17 cellular contexts compared by ENCODE assay signal in the genomic region with DNA sequence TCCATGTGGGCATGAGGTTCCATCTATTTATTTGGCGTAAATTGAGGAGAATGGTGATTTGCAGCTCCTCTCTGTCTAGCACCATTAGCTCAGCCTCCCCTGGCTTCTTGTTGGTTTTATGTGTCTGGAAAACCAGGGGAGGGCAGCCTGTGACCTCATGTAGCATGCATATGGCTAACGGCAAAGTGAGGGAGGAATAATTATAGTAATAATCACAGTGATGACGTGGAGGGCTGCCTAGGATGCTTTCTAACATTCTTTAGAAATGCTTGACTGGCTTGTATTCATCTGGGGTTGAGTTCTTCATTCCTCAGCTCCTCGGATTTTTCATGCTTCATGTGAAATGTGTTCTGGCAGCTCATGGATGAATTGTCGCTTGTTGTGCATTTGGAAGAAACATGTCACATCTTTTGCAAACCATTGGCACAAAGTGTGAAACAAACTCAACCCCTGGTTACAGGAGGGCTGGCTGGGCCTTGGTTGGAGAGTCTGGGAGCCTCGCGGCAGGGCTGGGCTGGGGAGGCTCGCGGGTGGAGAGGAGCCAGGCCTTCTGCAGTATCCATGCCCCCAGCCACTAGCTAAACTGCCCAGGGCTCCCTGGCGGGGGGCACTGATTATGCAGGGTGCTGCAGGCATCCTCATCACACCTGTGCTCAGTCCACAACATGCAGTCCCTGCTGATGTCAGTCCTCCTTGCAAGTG.
DNase-seq lines count a peak whose midpoint lies in the region; ATAC-seq and TF ChIP-seq lines count a peak whose summit lies in the region.
"Had no signal": no experiment of that assay in that cellular context is flagged by ENCODE, and none has a peak within 500 bp of the region (broad histone marks: within the 10 kb centered on the region; RNA-seq: fewer than 3 reads in every experiment).

No MANE protein-coding gene starts in this region.

- in situ Hi-C loops in HAP-1 (cut with MboI; ENCODE audit: low sequenced_read_pairs): no loop called here

- DNase-seq in GM04503 (ENCODE audit: low read depth) (peak; percentile 79), amniotic stem cell (lab: John Stamatoyannopoulos, UW) (peak; percentile 94), foreskin fibroblast (peak; percentile 69 to 90), retinal pigment epithelial cell (ENCODE audit: low read depth) (peak; percentile 73), Peyer's patch (no peak), HAP-1 (ENCODE audit: low spot score in 2 of 2) (no peak)
- DNase-seq: activated CD4-positive, alpha-beta T cell treated with anti-CD3 and anti-CD28 coated beads for 48 hours; caudate nucleus; foreskin keratinocyte; kidney; MG63; natural killer cell; NCI-H226 had no signal

- H3K9me3 ChIP-seq in Peyer's patch (no peaks in the 10 kb centered on the region), HAP-1 (no peaks in the 10 kb centered on the region)
- H3K9me3 ChIP-seq: MG63, suprapubic skin had no signal

- no peak for ATAC-seq in HG02763 (IDR thresholded peaks at IDR 0.05; ENCODE audit: unreplicated experiment)
- ATAC-seq: foreskin keratinocyte, GM12878, natural killer cell had no signal

- no peaks in the 10 kb centered on the region for H3K4me1 ChIP-seq in Peyer's patch
- no peaks in the 10 kb centered on the region for H3K4me1 ChIP-seq in HAP-1
- H3K4me1 ChIP-seq: foreskin keratinocyte had no signal

- H3K27me3 ChIP-seq in Peyer's patch (no peaks in the 10 kb centered on the region), HAP-1 (ENCODE audit: low read depth) (no peaks in the 10 kb centered on the region)
- H3K27me3 ChIP-seq: foreskin keratinocyte, MG63, suprapubic skin had no signal

- H3K27ac ChIP-seq in Peyer's patch: no peak overlapping the region
- H3K27ac ChIP-seq: foreskin keratinocyte, suprapubic skin had no signal

- H3K36me3 ChIP-seq in Peyer's patch: no peaks in the 10 kb centered on the region
- no peaks in the 10 kb centered on the region for H3K36me3 ChIP-seq in HAP-1 (replicated peaks)

- TF ChIP-seq POLR2A in Peyer's patch (IDR thresholded peaks at IDR 0.05): no peak

- peak; percentile 7 for TF ChIP-seq CTCF in foreskin fibroblast (IDR thresholded peaks at IDR 0.05; ENCODE audit: low read depth, low read length)
- TF ChIP-seq CTCF in retinal pigment epithelial cell (conservative IDR thresholded peaks at IDR 0.05; ENCODE audit: low read depth, low read length): no peak
- no peak for TF ChIP-seq CTCF in Peyer's patch (IDR thresholded peaks at IDR 0.05)

- H3K4me3 ChIP-seq in foreskin fibroblast (ENCODE audit: low read depth in 1 of 2, low read length in 2 of 2): no peak overlapping the region
- no peak overlapping the region for H3K4me3 ChIP-seq in retinal pigment epithelial cell (ENCODE audit: low read length)
- no peak overlapping the region for H3K4me3 ChIP-seq in Peyer's patch
- no peak overlapping the region for H3K4me3 ChIP-seq in HAP-1
- H3K4me3 ChIP-seq: GM12878, MG63, skin epidermis, suprapubic skin had no signal

Comparison
In these comparisons a context has a peak if more than half of its experiments do, and no peak if none do; other contexts are left out.
1. DNase-seq: peak in GM04503 (single experiment), amniotic stem cell (single experiment), foreskin fibroblast (2 of 2) and retinal pigment epithelial cell (single experiment); none in Peyer's patch (0 of 3) and HAP-1 (0 of 2).